9 cellular contexts compared by ENCODE assay signal in the genomic region with DNA sequence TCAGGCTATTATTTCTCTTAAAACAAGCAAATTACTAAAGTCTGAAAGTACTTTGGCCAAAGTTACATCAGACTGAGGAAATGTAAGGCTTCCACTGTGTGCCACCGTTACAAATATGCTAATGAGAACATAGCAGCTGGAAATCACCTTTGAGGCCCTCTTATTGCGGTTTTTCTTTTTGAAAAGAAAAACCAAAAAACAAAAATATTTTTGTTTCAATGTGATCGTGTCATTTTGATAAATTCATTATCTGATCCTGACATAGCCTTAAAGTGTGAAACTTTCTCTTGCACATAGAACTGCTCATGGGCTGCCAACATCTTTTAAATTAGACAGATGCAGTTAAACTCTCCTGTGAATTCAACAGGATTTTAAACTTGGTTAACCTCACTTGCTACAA. TPM values are rescaled to one million over a fixed set of nuclear protein-coding genes. Genes with fewer than 3 reads are reported as not detected.
A peak's percentile ranks its signal among the peaks of the same experiment; 100 is the strongest.
DNase-seq lines count a peak whose midpoint lies in the region; ATAC-seq and TF ChIP-seq lines count a peak whose summit lies in the region.
"Had no signal": no experiment of that assay in that cellular context is flagged by ENCODE, and none has a peak within 500 bp of the region (broad histone marks: within the 10 kb centered on the region; RNA-seq: fewer than 3 reads in every experiment).

No MANE protein-coding gene starts in this region.

- H3K27me3 ChIP-seq in gastrocnemius medialis = no peaks in the 10 kb centered on the region

- H3K27ac Mint-ChIP-seq in stimulated activated naive CD8-positive, alpha-beta T cell treated with anti-CD3 and anti-CD28 coated beads, Interleukin-15, Interleukin-2, amounts not matched to agents 100 ng/mL and 50 ng/mL, for 24 hours = peak overlapping the region; percentile 86
- peak overlapping the region; percentile 84 to 92 for H3K27ac Mint-ChIP-seq in T-cell

- H3K27me3 Mint-ChIP-seq in stimulated activated naive CD8-positive, alpha-beta T cell treated with anti-CD3 and anti-CD28 coated beads, Interleukin-15, Interleukin-2, amounts not matched to agents 100 ng/mL and 50 ng/mL, for 24 hours = no peaks in the 10 kb centered on the region
- no peaks in the 10 kb centered on the region for H3K27me3 Mint-ChIP-seq in T-cell

- ATAC-seq in stimulated activated naive CD8-positive, alpha-beta T cell treated with anti-CD3 and anti-CD28 coated beads, Interleukin-15, Interleukin-2, amounts not matched to agents 100 U/mL and 50 U/mL, for 24 hours = no peak
- ATAC-seq in HG02973 (IDR thresholded peaks at IDR 0.05; ENCODE audit: unreplicated experiment) (peak; percentile 22), T-cell (replicated peaks in 1 of 4) (peak in 1 of 4 experiments; percentile 27), gastrocnemius medialis (no peak)

- no peak for DNase-seq in stimulated activated naive CD8-positive, alpha-beta T cell treated with anti-CD3 and anti-CD28 coated beads, Interleukin-15, Interleukin-2, amounts not matched to agents 100 U/mL and 50 U/mL, for 24 hours
- DNase-seq in T-cell = peak in 3 of 34 experiments; percentile 10 to 21 (median 12)
- DNase-seq in NCI-H2081 treated with DMSO at 0.1 percent for 48 hours (lab: John Stamatoyannopoulos, UW) = no peak
- no peak for DNase-seq in NCI-H226
- no peak for DNase-seq in D341Med (ENCODE audit: low spot score)
- no peak for DNase-seq in gastrocnemius medialis
- DNase-seq: hippocampal formation had no signal

- TF ChIP-seq POLR2A in gastrocnemius medialis (IDR thresholded peaks at IDR 0.05) = no peak

- no peak overlapping the region for H3K27ac ChIP-seq in gastrocnemius medialis

- CTCF ChIA-PET in T-cell (lab: Charles Lee) = no interaction called here

- H3K4me1 ChIP-seq in gastrocnemius medialis = peaks cover 16 to 21% of the 10 kb centered on the region in 2 donors

- peaks cover 56% of the 10 kb centered on the region for H3K4me1 Mint-ChIP-seq in stimulated activated naive CD8-positive, alpha-beta T cell treated with anti-CD3 and anti-CD28 coated beads, Interleukin-15, Interleukin-2, amounts not matched to agents 100 ng/mL and 50 ng/mL, for 24 hours (ENCODE audit: low read depth)
- H3K4me1 Mint-ChIP-seq in T-cell = peaks cover 46 to 55% (median 54%) of the 10 kb centered on the region in 3 donors

- peak overlapping the region; percentile 64 for H3K4me3 Mint-ChIP-seq in stimulated activated naive CD8-positive, alpha-beta T cell treated with anti-CD3 and anti-CD28 coated beads, Interleukin-15, Interleukin-2, amounts not matched to agents 100 ng/mL and 50 ng/mL, for 24 hours
- peak overlapping the region; percentile 39 to 91 (median 62) for H3K4me3 Mint-ChIP-seq in T-cell

- H3K4me3 ChIP-seq in gastrocnemius medialis = no peak overlapping the region

- POLR2A ChIA-PET in T-cell (lab: Charles Lee) = interaction anchor here (0.6 to 1.1 kb wide), 2 partner anchors 8 to 247 kb away, joined by 3 read pairs; no protein-coding TSS in a partner anchor

- H3K9me3 Mint-ChIP-seq in stimulated activated naive CD8-positive, alpha-beta T cell treated with anti-CD3 and anti-CD28 coated beads, Interleukin-15, Interleukin-2, amounts not matched to agents 100 ng/mL and 50 ng/mL, for 24 hours = no peaks in the 10 kb centered on the region
- no peaks in the 10 kb centered on the region for H3K9me3 Mint-ChIP-seq in T-cell

- in situ Hi-C loops in gastrocnemius medialis (cut with MboI; ENCODE audit: low sequenced_read_pairs in 4 of 4) = no loop called here

- no peak for TF ChIP-seq CTCF in gastrocnemius medialis (IDR thresholded peaks at IDR 0.05 in 4 of 5, conservative IDR thresholded peaks at IDR 0.05 in 1 of 5)

- H3K36me3 Mint-ChIP-seq in stimulated activated naive CD8-positive, alpha-beta T cell treated with anti-CD3 and anti-CD28 coated beads, Interleukin-15, Interleukin-2, amounts not matched to agents 100 ng/mL and 50 ng/mL, for 24 hours (ENCODE audit: low read depth) = peaks cover 6% of the 10 kb centered on the region
- H3K36me3 Mint-ChIP-seq in T-cell = no peaks in the 10 kb centered on the region

- no peaks in the 10 kb centered on the region for H3K9me3 ChIP-seq in gastrocnemius medialis

- intact Hi-C loops in gastrocnemius medialis (cut with DNase I; ENCODE audit: low total_unique reads) = loop anchor here (5.0 kb wide), 1 partner anchor 56 kb away; the partner anchor contains the start of gene AP1AR

- H3K36me3 ChIP-seq in gastrocnemius medialis = no peaks in the 10 kb centered on the region

RNA-seq across cellular contexts. Expression of gene TIFA, which starts 2.8 kb away (rescaled TPM):
- 10 to 100 TPM; 13.4 to 18.7 (median 14.9) TPM for total RNA-seq in T-cell
- 1 to 10 TPM; 1.5 to 5.1 (median 2.9) TPM for total RNA-seq in gastrocnemius medialis

RNA-seq across cellular contexts. Expression of gene ALPK1, which starts 8.7 kb away (rescaled TPM):
- total RNA-seq in T-cell (10 to 100 TPM in 2 of 5 donors, 1 to 10 TPM in 3; 8.3 to 22.9 (median 9.3) TPM), gastrocnemius medialis (10 to 100 TPM in 1 of 4 donors, 1 to 10 TPM in 3; 1.8 to 12.6 (median 3.3) TPM)

RNA-seq across cellular contexts. Expression of gene AP1AR, which starts 56.9 kb away (rescaled TPM):
- total RNA-seq in T-cell (10 to 100 TPM; 13.9 to 21.4 (median 20.3) TPM), gastrocnemius medialis (10 to 100 TPM in 3 of 4 donors, 1 to 10 TPM in 1; 8.9 to 21.5 (median 15.2) TPM)
